Comparison of ENCODE assay signal across 32 cellular contexts in the genomic region with DNA sequence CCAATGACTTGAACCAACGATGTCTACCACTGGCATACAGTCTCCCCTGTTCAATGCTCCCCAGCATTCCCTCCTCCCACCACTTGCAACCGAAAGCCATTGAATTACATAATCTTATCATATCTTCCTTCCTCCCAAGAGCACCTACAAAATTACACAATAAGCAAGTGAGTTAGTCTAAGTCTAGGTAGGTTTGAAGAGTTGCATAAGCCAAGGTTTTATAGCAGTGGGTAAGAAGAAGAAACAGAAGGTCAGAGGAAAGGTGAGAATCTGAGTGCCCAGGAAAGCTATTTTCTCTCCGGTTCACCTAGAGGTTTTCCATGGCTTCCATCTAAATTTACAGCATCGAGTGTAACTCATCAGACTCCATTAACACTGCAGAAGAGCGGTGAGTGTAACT.
"Had no signal": no experiment of that assay in that cellular context is flagged by ENCODE, and none has a peak within 500 bp of the region (broad histone marks: within the 10 kb centered on the region; RNA-seq: fewer than 3 reads in every experiment).

No MANE protein-coding gene starts in this region.

- H3K4me1 ChIP-seq: SJSA1 had no signal

- H3K27me3 ChIP-seq: Peyer's patch, SJSA1 had no signal

- H3K4me3 ChIP-seq: Peyer's patch, SJSA1 had no signal

- H3K36me3 ChIP-seq: SJSA1 had no signal

- H3K9me3 ChIP-seq: Peyer's patch, SJSA1 had no signal

- ATAC-seq: activated CD8-positive, alpha-beta T cell treated with anti-CD3 and anti-CD28 coated beads for 36 hours; activated T-cell treated with anti-CD3 and anti-CD28 coated beads, Interleukin-2, amount 50 U/mL, for 72 hours; activated T-helper 17 cell treated with anti-CD3 and anti-CD28 coated beads, Interleukin-2, amount 50 U/mL, for 72 hours; PC-3; SK-N-SH treated with all-trans-retinoic acid at 6 μM for 48 hours; T-cell; T-helper 17 cell had no signal

- DNase-seq: activated CD4-positive, alpha-beta T cell treated with anti-CD3 and anti-CD28 coated beads for 1 hour; activated CD4-positive, alpha-beta T cell treated with anti-CD3 and anti-CD28 coated beads, Interleukin-2, amount 50 U/mL, for 4 hours; activated CD4-positive, CD25-positive, alpha-beta regulatory T cell; activated CD8-positive, alpha-beta T cell treated with anti-CD3 and anti-CD28 coated beads for 36 hours; activated effector memory CD4-positive, alpha-beta T cell treated with anti-CD3 and anti-CD28 coated beads, Interleukin-2, amount 50 U/mL, for 16 hours; activated naive CD4-positive, alpha-beta T cell; activated naive CD8-positive, alpha-beta T cell treated with anti-CD3 and anti-CD28 coated beads, Interleukin-2, amount 10 ng/mL, durations not matched to agents 7 days and 5 days; activated T-cell treated with anti-CD3 and anti-CD28 coated beads, Interleukin-2, amount 50 U/mL, for 1 hour; activated T-cell treated with anti-CD3 and anti-CD28 coated beads, Interleukin-2, amount 50 U/mL, for 72 hours; central memory CD4-positive, alpha-beta T cell; NCI-H1092 treated with DMSO at 0.1 percent for 48 hours; NCI-H1417; NCI-H146; NCI-H187; NCI-H2029 treated with DMSO at 0.1 percent for 48 hours; NCI-H2107; NCI-H2171; NCI-H510A; NCI-H526; NCI-H748 treated with DMSO at 0.1 percent for 48 hours; NK-92 treated with Interleukin-12 subunit alpha and Interleukin-12 subunit beta, amount 100 ng/mL, for 24 hours; PC-3; Peyer's patch; RPMI8226; SHP77 treated with DMSO at 0.1 percent for 48 hours; T-cell; T-helper 17 cell; T1000; WERI-Rb-1 had no signal

- H3K27ac ChIP-seq: SJSA1, WERI-Rb-1 had no signal
